Comparison of ENCODE assay signal across 8 cellular contexts in genomic region chr10:112532053-112532658, GRCh38.
DNase-seq lines count a peak whose midpoint lies in the region; ATAC-seq and TF ChIP-seq lines count a peak whose summit lies in the region.

No MANE protein-coding gene starts in this region.

- ATAC-seq in GM19397 (IDR thresholded peaks at IDR 0.05; ENCODE audit: unreplicated experiment) (peak; percentile 94), HG03432 (IDR thresholded peaks at IDR 0.05; ENCODE audit: unreplicated experiment) (peak; percentile 99)

- CTCF ChIA-PET in Calu3 (lab: Charles Lee): interaction anchor here (0.5 kb wide), 1 partner anchor 36 kb away, joined by 3 read pairs; no protein-coding TSS in a partner anchor

- H3K4me1 ChIP-seq in urinary bladder (ENCODE audit: insufficient read depth): no peaks in the 10 kb centered on the region
- peaks cover 0 to 11% (median 0%) of the 10 kb centered on the region in 4 donors for H3K4me1 ChIP-seq in tibial nerve

- H3K4me3 Mint-ChIP-seq in activated naive CD8-positive, alpha-beta T cell treated with anti-CD3 and anti-CD28 coated beads for 36 hours: no peak overlapping the region
- no peak overlapping the region for H3K4me3 Mint-ChIP-seq in Calu3 (ENCODE audit: low read depth, unreplicated experiment)

- 55% methylated on average over 6 of the region's 6 CpGs for WGBS in urinary bladder
- 39 to 53% methylated on average over 6 of the region's 6 CpGs for WGBS in tibial nerve, 2 donors

- H3K9me3 ChIP-seq in tibial nerve: no peaks in the 10 kb centered on the region

- H3K4me3 ChIP-seq in urinary bladder (ENCODE audit: low read depth, low read length) (peak overlapping the region; percentile 4), tibial nerve (peak overlapping the region in 2 of 4 donors; percentile 14 to 19)

- H3K36me3 Mint-ChIP-seq in activated naive CD8-positive, alpha-beta T cell treated with anti-CD3 and anti-CD28 coated beads for 36 hours: peaks cover 32% of the 10 kb centered on the region
- no peaks in the 10 kb centered on the region for H3K36me3 Mint-ChIP-seq in Calu3 (ENCODE audit: insufficient read depth, unreplicated experiment)

- peak; percentile 64 for DNase-seq in CD1c-positive myeloid dendritic cell (ENCODE audit: extremely low spot score)
- DNase-seq in activated naive CD8-positive, alpha-beta T cell treated with anti-CD3 and anti-CD28 coated beads for 36 hours: peak; percentile 4
- DNase-seq in Calu3: no peak
- DNase-seq in head of caudate nucleus: no peak
- no peak for DNase-seq in tibial nerve (ENCODE audit: low spot score in 2 of 2)

- intact Hi-C loops in Calu3 (cut with micrococcal nuclease; ENCODE audit: unreplicated experiment): no loop called here
- intact Hi-C loops in head of caudate nucleus (cut with DNase I): no loop called here

- H3K27me3 ChIP-seq in tibial nerve: no peaks in the 10 kb centered on the region

- H3K27me3 Mint-ChIP-seq in activated naive CD8-positive, alpha-beta T cell treated with anti-CD3 and anti-CD28 coated beads for 36 hours: no peaks in the 10 kb centered on the region
- no peaks in the 10 kb centered on the region for H3K27me3 Mint-ChIP-seq in Calu3 (ENCODE audit: unreplicated experiment)

- H3K27ac ChIP-seq in urinary bladder (ENCODE audit: low read depth): no peak overlapping the region
- peak overlapping the region in 2 of 4 donors; percentile 19 to 32 for H3K27ac ChIP-seq in tibial nerve

- H3K36me3 ChIP-seq in urinary bladder (ENCODE audit: insufficient read depth): no peaks in the 10 kb centered on the region
- H3K36me3 ChIP-seq in tibial nerve: no peaks in the 10 kb centered on the region

- H3K4me1 Mint-ChIP-seq in activated naive CD8-positive, alpha-beta T cell treated with anti-CD3 and anti-CD28 coated beads for 36 hours: peaks cover 40% of the 10 kb centered on the region
- H3K4me1 Mint-ChIP-seq in Calu3 (ENCODE audit: low read depth, unreplicated experiment): no peaks in the 10 kb centered on the region

- no TSS peak for BruUV-seq in Calu3 (replicated peaks; lab: Mats Ljungman, UMichigan)

- H3K9me3 Mint-ChIP-seq in activated naive CD8-positive, alpha-beta T cell treated with anti-CD3 and anti-CD28 coated beads for 36 hours: peaks cover 2% of the 10 kb centered on the region
- no peaks in the 10 kb centered on the region for H3K9me3 Mint-ChIP-seq in Calu3 (ENCODE audit: low read depth, unreplicated experiment)

- H3K27ac Mint-ChIP-seq in activated naive CD8-positive, alpha-beta T cell treated with anti-CD3 and anti-CD28 coated beads for 36 hours: peak overlapping the region; percentile 73
- no peak overlapping the region for H3K27ac Mint-ChIP-seq in Calu3 (ENCODE audit: unreplicated experiment)

- peak in 1 of 2 donors; percentile 12 for TF ChIP-seq EP300 in tibial nerve (IDR thresholded peaks at IDR 0.05)

- no peak for TF ChIP-seq CTCF in Calu3 (IDR thresholded peaks at IDR 0.05; ENCODE audit: unreplicated experiment)
- no peak for TF ChIP-seq CTCF in tibial nerve (IDR thresholded peaks at IDR 0.05)

- no peak for TF ChIP-seq POLR2A in tibial nerve (IDR thresholded peaks at IDR 0.05)

Comparison
In these comparisons a context has a peak if more than half of its experiments do, and no peak if none do; other contexts are left out.
1. DNase-seq: peak in CD1c-positive myeloid dendritic cell (single experiment) and activated naive CD8-positive, alpha-beta T cell treated with anti-CD3 and anti-CD28 coated beads for 36 hours (single experiment); none in Calu3 (single experiment), head of caudate nucleus (0 of 42) and tibial nerve (0 of 2).